In genomic region chr3:58088501-58088900, GRCh38 we compare ENCODE assay signal across 20 cellular contexts.
"Had no signal": no experiment of that assay in that cellular context is flagged by ENCODE, and none has a peak within 500 bp of the region (broad histone marks: within the 10 kb centered on the region; RNA-seq: fewer than 3 reads in every experiment).

No MANE protein-coding gene starts in this region.

- ATAC-seq: mucosa of descending colon, T-cell had no signal

- H3K27me3 Mint-ChIP-seq: activated naive CD4-positive, alpha-beta T cell treated with anti-CD3 and anti-CD28 coated beads, Interleukin-2, amount 50 U/mL, for 24 hours; T-cell had no signal

- H3K4me3 ChIP-seq: hepatocyte, mucosa of descending colon, spleen had no signal

- H3K27ac ChIP-seq: brain microvascular endothelial cell, hepatocyte, spleen, WERI-Rb-1 had no signal

- H3K4me3 Mint-ChIP-seq: activated naive CD4-positive, alpha-beta T cell treated with anti-CD3 and anti-CD28 coated beads, Interleukin-2, amount 50 U/mL, for 24 hours; nephron progenitor cell; T-cell; T-helper 2 cell treated with Interferon-gamma antibody and Interleukin-4, amounts not matched to agents 5 μg/mL and 100 μg/mL, for 36 hours had no signal

- H3K9me3 Mint-ChIP-seq: activated naive CD4-positive, alpha-beta T cell treated with anti-CD3 and anti-CD28 coated beads, Interleukin-2, amount 50 U/mL, for 24 hours; T-cell; T-helper 2 cell treated with Interferon-gamma antibody and Interleukin-4, amounts not matched to agents 5 μg/mL and 100 μg/mL, for 36 hours had no signal

- H3K27me3 ChIP-seq: brain microvascular endothelial cell, hepatocyte, spleen had no signal

- H3K36me3 ChIP-seq: WERI-Rb-1 had no signal

- H3K27ac Mint-ChIP-seq: activated naive CD4-positive, alpha-beta T cell treated with anti-CD3 and anti-CD28 coated beads, Interleukin-2, amount 50 U/mL, for 24 hours; nephron progenitor cell; T-helper 2 cell treated with Interferon-gamma antibody and Interleukin-4, amounts not matched to agents 5 μg/mL and 100 μg/mL, for 36 hours had no signal

- H2AFZ ChIP-seq: hepatocyte had no signal

- H3K4me2 ChIP-seq: hepatocyte had no signal

- H3K9me3 ChIP-seq: mucosa of descending colon, spleen had no signal

- DNase-seq: activated gamma-delta T cell treated with Interleukin-2 at 50 U/mL for 16 hours; activated T-cell treated with anti-CD3 and anti-CD28 coated beads, Interleukin-2, amount 50 U/mL, for 1 hour; anterior cingulate cortex; brain microvascular endothelial cell; central memory CD4-positive, alpha-beta T cell; dermis blood vessel endothelial cell; effector CD8-positive, alpha-beta T cell; glutamatergic neuron; mesendoderm; mucosa of descending colon; nephron progenitor cell; nucleus accumbens; spleen; stimulated activated CD4-positive, alpha-beta T cell treated with anti-CD3 and anti-CD28 coated beads, Interleukin-4, amount 100 ng/mL, for 1 hour; stimulated activated naive CD4-positive, alpha-beta T cell treated with Interleukin-2 at 50 U/mL for 16 hours; T-cell; WERI-Rb-1 had no signal
